In the genomic region with DNA sequence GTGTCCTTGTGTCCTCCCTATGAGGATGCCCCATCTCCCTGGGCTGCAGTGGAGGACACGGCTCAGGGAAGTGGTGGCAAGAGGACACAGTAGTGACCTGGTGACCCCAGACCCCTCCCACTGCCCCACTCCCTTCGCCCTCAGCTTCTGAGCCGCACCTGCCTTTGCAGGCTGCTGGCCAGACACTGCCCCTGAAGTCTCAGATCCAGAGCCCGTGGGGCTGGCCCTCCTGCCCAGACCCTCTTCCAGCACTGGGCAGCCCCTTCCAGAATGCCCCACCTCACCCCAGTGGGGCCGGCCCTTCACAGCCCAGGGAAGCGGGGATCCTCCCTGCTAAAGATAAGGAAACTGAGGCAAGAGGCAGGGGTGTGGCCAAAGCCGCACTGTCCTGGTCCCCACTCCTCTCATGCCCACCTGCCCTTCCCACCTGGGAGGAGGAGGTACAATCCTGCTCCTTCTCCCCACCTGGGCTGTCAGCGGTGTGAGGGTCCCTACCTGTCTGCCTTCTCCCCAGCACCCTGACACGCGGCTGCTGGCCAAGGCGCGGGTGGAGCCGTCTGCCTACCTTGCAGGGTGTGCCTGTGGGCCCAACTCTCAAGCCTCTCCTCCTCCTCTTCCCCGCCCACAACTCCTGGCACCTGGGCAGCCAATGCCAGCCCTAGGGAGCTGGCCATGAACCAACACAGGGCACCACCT, we compare ENCODE assay signal across 21 cellular contexts. TPM values are rescaled to one million over a fixed set of nuclear protein-coding genes. Genes with fewer than 3 reads are reported as not detected.
DNase-seq lines count a peak whose midpoint lies in the region; ATAC-seq, FAIRE-seq and TF ChIP-seq lines count a peak whose summit lies in the region.
"Had no signal": no experiment of that assay in that cellular context is flagged by ENCODE, and none has a peak within 500 bp of the region (broad histone marks: within the 10 kb centered on the region; RNA-seq: fewer than 3 reads in every experiment).

No MANE protein-coding gene starts in this region.

- peaks cover 0 to 20% of the 10 kb centered on the region in 2 experiments for H4K20me1 ChIP-seq in H1 (replicated peaks in 1 of 2; ENCODE audit: control insufficient read depth in 1 of 2, insufficient read depth in 2 of 2, low read length in 2 of 2)

- H2BK12ac ChIP-seq in H1 (ENCODE audit: low read depth, low read length): no peak overlapping the region
- peak overlapping the region; percentile 4 for H2BK12ac ChIP-seq in neuronal stem cell (ENCODE audit: low read length)

- H3K9me3 ChIP-seq in left ventricle myocardium inferior (replicated peaks): no peaks in the 10 kb centered on the region
- no peaks in the 10 kb centered on the region; a peak in 1 of 4 replicates for H3K9me3 ChIP-seq in H1 (ENCODE audit: insufficient read depth in 2 of 2, low read depth in 1 of 2, low read length in 1 of 2)
- peaks cover 0 to 7% of the 10 kb centered on the region in 2 donors for H3K9me3 ChIP-seq in neuronal stem cell (replicated peaks in 1 of 2; ENCODE audit: control insufficient read depth in 2 of 2, insufficient read depth in 1 of 2, low read depth in 1 of 2, low read length in 2 of 2)
- H3K9me3 ChIP-seq: HAP-1 had no signal

- H4K91ac ChIP-seq in H1 (replicated peaks; ENCODE audit: insufficient read length, low read length) (no peak overlapping the region), neuronal stem cell (ENCODE audit: low read depth, low read length, poor library complexity) (peak overlapping the region; percentile 87)

- H3K18ac ChIP-seq in H1 (ENCODE audit: extremely low read depth, low read length): no peak overlapping the region
- H3K18ac ChIP-seq in neuronal stem cell (ENCODE audit: low read length): peak overlapping the region; percentile 33

- H3K27ac ChIP-seq in left ventricle myocardium inferior (replicated peaks) (no peak overlapping the region), H1 (ENCODE audit: low read depth, low read length) (no peak overlapping the region), neuronal stem cell (replicated peaks; ENCODE audit: low read length) (no peak overlapping the region)

- DNase-seq in left ventricle myocardium superior (peak; percentile 19), left ventricle myocardium inferior (no peak), H1 (ENCODE audit: low read depth in 1 of 2, low spot score in 2 of 2) (no peak), neuronal stem cell (ENCODE audit: low spot score) (no peak), NCI-H1417 treated with DMSO at 0.1 percent for 48 hours (lab: John Stamatoyannopoulos, UW) (no peak), C1 segment of cervical spinal cord (lab: John Stamatoyannopoulos, UW) (no peak)
- no peak for DNase-seq in activated CD4-positive, alpha-beta T cell treated with anti-CD3 and anti-CD28 coated beads for 1 hour
- DNase-seq: COR-L47, DMS53, Kasumi-1, NCI-H1417, NCI-H2081, NCI-H226 had no signal

- ATAC-seq in left ventricle myocardium superior (no peak), HG03520 (IDR thresholded peaks at IDR 0.05; ENCODE audit: unreplicated experiment) (no peak)

- H3K79me1 ChIP-seq in H1 (ENCODE audit: low read depth, low read length) (no peaks in the 10 kb centered on the region), neuronal stem cell (ENCODE audit: low read depth, low read length) (no peaks in the 10 kb centered on the region)

- H3K4me1 ChIP-seq in left ventricle myocardium inferior (no peaks in the 10 kb centered on the region), H1 (replicated peaks in 1 of 4; ENCODE audit: control insufficient read depth in 3 of 4, insufficient read depth in 4 of 4, low read length in 3 of 4) (no peaks in the 10 kb centered on the region), neuronal stem cell (ENCODE audit: control insufficient read depth in 2 of 2, insufficient read depth in 1 of 2, low read depth in 1 of 2, low read length in 2 of 2) (no peaks in the 10 kb centered on the region)
- H3K4me1 ChIP-seq: HAP-1 had no signal

- H3K4ac ChIP-seq in H1 (replicated peaks; ENCODE audit: insufficient read length, low read depth, low read length): no peak overlapping the region
- no peak overlapping the region for H3K4ac ChIP-seq in neuronal stem cell (ENCODE audit: low read length)

- H3K79me2 ChIP-seq in H1 (ENCODE audit: control insufficient read depth in 1 of 2, insufficient read depth in 2 of 2, low read length in 2 of 2): no peaks in the 10 kb centered on the region

- H4K5ac ChIP-seq in H1 (ENCODE audit: insufficient read length, low read depth, low read length): no peak overlapping the region

- H2BK15ac ChIP-seq in H1 (ENCODE audit: low read length) (no peak overlapping the region), neuronal stem cell (ENCODE audit: low read length) (peak overlapping the region; percentile 83)

- H2BK5ac ChIP-seq in H1 (ENCODE audit: low read depth, low read length) (no peak overlapping the region), neuronal stem cell (ENCODE audit: low read length) (no peak overlapping the region)

- no peak for TF ChIP-seq RAD21 in H1 (IDR thresholded peaks at IDR 0.05 in 1 of 2, conservative IDR thresholded peaks at IDR 0.05 in 1 of 2; ENCODE audit: low read depth in 2 of 2, low read length in 2 of 2)

- H3K14ac ChIP-seq in H1 (ENCODE audit: insufficient read length) (no peak overlapping the region), neuronal stem cell (ENCODE audit: low read length) (peak overlapping the region; percentile 47)

- POLR2A ChIA-PET in H1 (lab: Charles Lee; ENCODE audit: partially characterized antibody): interaction anchor here (0.8 kb wide), 1 partner anchor 9 kb away, joined by 3 read pairs; no protein-coding TSS in a partner anchor

- H3K9ac ChIP-seq in H1 (replicated peaks in 1 of 4; ENCODE audit: extremely low read depth in 1 of 4, low read depth in 3 of 4, low read length in 3 of 4) (no peak overlapping the region), neuronal stem cell (ENCODE audit: low read depth, low read length, poor library complexity) (no peak overlapping the region)

- no peak overlapping the region for H3K56ac ChIP-seq in H1 (replicated peaks; ENCODE audit: insufficient read length, low read depth, low read length)

- no peak overlapping the region for H2BK20ac ChIP-seq in H1 (ENCODE audit: low read length)

- TF ChIP-seq CTCF in left ventricle myocardium inferior (IDR thresholded peaks at IDR 0.05; ENCODE audit: borderline replicate concordance) (no peak), H1 (IDR thresholded peaks at IDR 0.05; ENCODE audit: control extremely low read depth in 1 of 3, insufficient read depth in 1 of 3, low read depth in 1 of 3, low read length in 3 of 3) (no peak)

- CTCF ChIA-PET in H1 (lab: Charles Lee; ENCODE audit: partially characterized antibody): interaction anchor here (0.7 to 11.5 kb wide), 20 partner anchors 10 to 469 kb away, joined by 3 to 359 read pairs (median 5); a partner anchor contains a TSS

- H3K36me3 ChIP-seq in left ventricle myocardium inferior (no peaks in the 10 kb centered on the region), H1 (ENCODE audit: control insufficient read depth in 2 of 4, insufficient read depth in 4 of 4, low read length in 3 of 4) (no peaks in the 10 kb centered on the region), neuronal stem cell (replicated peaks in 1 of 2; ENCODE audit: control insufficient read depth in 2 of 2, insufficient read depth in 2 of 2, low read length in 2 of 2) (no peaks in the 10 kb centered on the region)
- H3K36me3 ChIP-seq: HAP-1 had no signal

- no peak for FAIRE-seq in H1 (lab: Jason Lieb, UNC)
- FAIRE-seq: A204.1, GM12878, GM18507, RCC 7860 had no signal

- H3K23me2 ChIP-seq in H1 (ENCODE audit: low read depth, low read length): peaks cover 19% of the 10 kb centered on the region; the same call in 1 of the 2 replicates

- H3K27me3 ChIP-seq in left ventricle myocardium inferior (ENCODE audit: low read depth) (peaks cover 25% of the 10 kb centered on the region), H1 (replicated peaks in 1 of 4; ENCODE audit: control insufficient read depth in 3 of 4, extremely low read depth in 1 of 4, insufficient read depth in 3 of 4, low read length in 3 of 4) (peaks cover 0 to 8% (median 0%) of the 10 kb centered on the region in 4 experiments; a peak in 1 of 7 replicates), neuronal stem cell (ENCODE audit: control insufficient read depth in 3 of 3, insufficient read depth in 3 of 3, low read depth in 1 of 3, low read length in 3 of 3) (peaks cover 0 to 4% (median 0%) of the 10 kb centered on the region in 3 experiments)

- no peak overlapping the region for H3K4me2 ChIP-seq in H1 (ENCODE audit: insufficient read depth in 1 of 2, low read depth in 2 of 2, low read length in 2 of 2)
- H3K4me2 ChIP-seq in neuronal stem cell (ENCODE audit: insufficient read depth, low read length, poor library complexity, severe bottlenecking): no peak overlapping the region

- intact Hi-C loops in left ventricle myocardium superior (cut with micrococcal nuclease) (no loop called here), left ventricle myocardium inferior (cut with micrococcal nuclease) (loop anchor here (10.0 kb wide), 1 partner anchor 458 kb away; a partner anchor contains a TSS)

- TF ChIP-seq POLR2A in H1 (IDR thresholded peaks at IDR 0.05; ENCODE audit: control extremely low read depth in 1 of 2, low read depth in 2 of 2, low read length in 2 of 2): no peak

- H2AFZ ChIP-seq in H1 (ENCODE audit: low read length) (no peak overlapping the region), neuronal stem cell (ENCODE audit: low read length) (no peak overlapping the region)

- TF ChIP-seq EP300 in H1 (IDR thresholded peaks at IDR 0.05; ENCODE audit: borderline replicate concordance in 1 of 2, low read depth in 2 of 2, low read length in 2 of 2): no peak

- H4K8ac ChIP-seq in H1 (ENCODE audit: extremely low read depth, insufficient read depth, low read length) (peak overlapping the region; percentile 20), neuronal stem cell (ENCODE audit: low read depth, low read length) (no peak overlapping the region)

- no peak overlapping the region for H3K23ac ChIP-seq in H1 (ENCODE audit: insufficient read length)
- no peak overlapping the region for H3K23ac ChIP-seq in neuronal stem cell (ENCODE audit: low read depth, low read length, poor library complexity)

- H2AK5ac ChIP-seq in H1 (ENCODE audit: low read depth, low read length) (no peak overlapping the region), neuronal stem cell (ENCODE audit: low read depth, low read length) (peak overlapping the region; percentile 63)

- no peak overlapping the region for H2BK120ac ChIP-seq in H1 (replicated peaks; ENCODE audit: low read depth, low read length)
- H2BK120ac ChIP-seq in neuronal stem cell (ENCODE audit: low read depth, low read length): no peak overlapping the region

- H3K4me3 ChIP-seq in left ventricle myocardium inferior (no peak overlapping the region), H1 (ENCODE audit: extremely low read depth in 1 of 4, insufficient read depth in 2 of 4, low read depth in 3 of 4, low read length in 4 of 4) (no peak overlapping the region), neuronal stem cell (ENCODE audit: low read length in 2 of 2) (no peak overlapping the region)
- H3K4me3 ChIP-seq: GM12878, HAP-1 had no signal

- WGBS in H1 (ENCODE audit: extremely low coverage in 1 of 2, insufficient coverage in 1 of 2, insufficient read length in 1 of 2, insufficient replicate concordance in 2 of 2, low coverage in 1 of 2, low lambda C conversion rate in 2 of 2, missing lambda C conversion rate in 1 of 2), 2 experiments: 93% methylated on average over 13 of the region's 14 CpGs; no CpG with 5 or more reads in 1 of the 2 experiments
- WGBS in neuronal stem cell (ENCODE audit: extremely low coverage in 2 of 2, insufficient read length in 2 of 2, insufficient replicate concordance in 1 of 2), 2 donors: no CpG with 5 or more reads among the region's 14 CpGs

RNA-seq across cellular contexts. Expression of a gene that starts 17.3 kb away (rescaled TPM):
- not detected for total RNA-seq in left ventricle myocardium superior
- total RNA-seq in left ventricle myocardium inferior: not detected
- total RNA-seq in H1 (2021; fragmentation: NEBNext Ultra II Directional; extraction: Animal tissue kit (Norgen Biotek cat#: 25700)): 0.11 TPM in 1 of 2 replicates, not detected in the other
- polyA plus RNA-seq in H1 (2011; rRNA removed): 0.02 and 0.05 TPM in 2 replicates
- polyA plus RNA-seq in H1 (2011; cell fraction: cytosol; rRNA removed): 0.04 TPM
- polyA plus RNA-seq in H1 (2011; cell fraction: nucleus; rRNA removed): 0.24 TPM
- 0.04 TPM in 1 of 4 replicates, not detected in the others for polyA plus RNA-seq in H1 (2012, experiment 1 of 2)
- polyA plus RNA-seq in H1 (2012, experiment 2 of 2): not detected
- 0.02 TPM for polyA plus RNA-seq in H1 (2013, experiment 1 of 2)
- 0.02 TPM for polyA plus RNA-seq in H1 (2013, experiment 2 of 2)
- polyA minus RNA-seq in H1 (2011; rRNA and poly(A)+ RNA removed): not detected in 2 replicates
- polyA minus RNA-seq in H1 (2011; cell fraction: cytosol; rRNA and poly(A)+ RNA removed): not detected
- polyA minus RNA-seq in H1 (2011; cell fraction: nucleus; rRNA and poly(A)+ RNA removed): not detected
- 0.01 TPM for polyA plus RNA-seq in neuronal stem cell (2013, experiment 1 of 2)
- 0.01 TPM for polyA plus RNA-seq in neuronal stem cell (2013, experiment 2 of 2)
- total RNA-seq: G401, GM12878 had no signal
- polyA plus RNA-seq: CD14-positive monocyte, GM12878 had no signal

RNA-seq across cellular contexts. Expression of a gene that starts 17.8 kb away (rescaled TPM):
- total RNA-seq in left ventricle myocardium superior: 49.7 TPM
- 41.8 TPM for total RNA-seq in left ventricle myocardium inferior
- 2.0 and 2.4 TPM in 2 replicates for total RNA-seq in H1 (2021; fragmentation: NEBNext Ultra II Directional; extraction: Animal tissue kit (Norgen Biotek cat#: 25700))
- polyA plus RNA-seq in H1 (2011; rRNA removed): 1.9 and 2.4 TPM in 2 replicates
- 1.4 TPM for polyA plus RNA-seq in H1 (2011; cell fraction: cytosol; rRNA removed)
- 2.3 TPM for polyA plus RNA-seq in H1 (2011; cell fraction: nucleus; rRNA removed)
- 1.4 to 2.5 TPM (median 2.0 TPM) in 4 replicates for polyA plus RNA-seq in H1 (2012, experiment 1 of 2)
- polyA plus RNA-seq in H1 (2012, experiment 2 of 2): 2.2 TPM
- polyA plus RNA-seq in H1 (2013, experiment 1 of 2): 2.0 TPM
- polyA plus RNA-seq in H1 (2013, experiment 2 of 2): 2.0 TPM
- 1.3 and 2.8 TPM in 2 replicates for polyA minus RNA-seq in H1 (2011; rRNA and poly(A)+ RNA removed)
- 1.8 TPM for polyA minus RNA-seq in H1 (2011; cell fraction: cytosol; rRNA and poly(A)+ RNA removed)
- 6.1 TPM for polyA minus RNA-seq in H1 (2011; cell fraction: nucleus; rRNA and poly(A)+ RNA removed)
- polyA plus RNA-seq in neuronal stem cell (2013, experiment 1 of 2): 1.2 TPM
- polyA plus RNA-seq in neuronal stem cell (2013, experiment 2 of 2): 1.1 TPM

RNA-seq across cellular contexts. Expression of a gene that starts 26.4 kb away (rescaled TPM):
- total RNA-seq in left ventricle myocardium superior (34.8 TPM), left ventricle myocardium inferior (31.7 TPM)
- 39.3 and 44.3 TPM in 2 replicates for total RNA-seq in H1 (2021; fragmentation: NEBNext Ultra II Directional; extraction: Animal tissue kit (Norgen Biotek cat#: 25700))
- polyA plus RNA-seq in H1 (2011; rRNA removed): 34.0 and 49.6 TPM in 2 replicates
- polyA plus RNA-seq in H1 (2011; cell fraction: cytosol; rRNA removed): 36.2 TPM
- polyA plus RNA-seq in H1 (2011; cell fraction: nucleus; rRNA removed): 40.4 TPM
- 25.9 to 42.8 TPM (median 40.6 TPM) in 4 replicates for polyA plus RNA-seq in H1 (2012, experiment 1 of 2)
- 24.6 TPM for polyA plus RNA-seq in H1 (2012, experiment 2 of 2)
- 53.6 TPM for polyA plus RNA-seq in H1 (2013, experiment 1 of 2)
- 49.6 TPM for polyA plus RNA-seq in H1 (2013, experiment 2 of 2)
- polyA minus RNA-seq in H1 (2011; rRNA and poly(A)+ RNA removed): 16.0 and 16.2 TPM in 2 replicates
- 19.6 TPM for polyA minus RNA-seq in H1 (2011; cell fraction: cytosol; rRNA and poly(A)+ RNA removed)
- polyA minus RNA-seq in H1 (2011; cell fraction: nucleus; rRNA and poly(A)+ RNA removed): 38.7 TPM
- polyA plus RNA-seq in neuronal stem cell (2013, experiment 1 of 2): 50.8 TPM
- 54.1 TPM for polyA plus RNA-seq in neuronal stem cell (2013, experiment 2 of 2)

RNA-seq across cellular contexts. Expression of a gene that starts 49.9 kb away (rescaled TPM):
- total RNA-seq in left ventricle myocardium superior (653 TPM), left ventricle myocardium inferior (412 TPM)
- 238 and 240 TPM in 2 replicates for total RNA-seq in H1 (2021; fragmentation: NEBNext Ultra II Directional; extraction: Animal tissue kit (Norgen Biotek cat#: 25700))
- 309 and 386 TPM in 2 replicates for polyA plus RNA-seq in H1 (2011; rRNA removed)
- 189 TPM for polyA plus RNA-seq in H1 (2011; cell fraction: cytosol; rRNA removed)
- 205 TPM for polyA plus RNA-seq in H1 (2011; cell fraction: nucleus; rRNA removed)
- 237 to 356 TPM (median 324 TPM) in 4 replicates for polyA plus RNA-seq in H1 (2012, experiment 1 of 2)
- polyA plus RNA-seq in H1 (2012, experiment 2 of 2): 408 TPM
- polyA plus RNA-seq in H1 (2013, experiment 1 of 2): 299 TPM
- polyA plus RNA-seq in H1 (2013, experiment 2 of 2): 331 TPM
- polyA minus RNA-seq in H1 (2011; rRNA and poly(A)+ RNA removed): 242 and 320 TPM in 2 replicates
- polyA minus RNA-seq in H1 (2011; cell fraction: cytosol; rRNA and poly(A)+ RNA removed): 169 TPM
- polyA minus RNA-seq in H1 (2011; cell fraction: nucleus; rRNA and poly(A)+ RNA removed): 74.6 TPM
- polyA plus RNA-seq in neuronal stem cell (2013, experiment 1 of 2): 200 TPM
- 195 TPM for polyA plus RNA-seq in neuronal stem cell (2013, experiment 2 of 2)

Comparison
In these comparisons a context has a peak if more than half of its experiments do, and no peak if none do; other contexts are left out.
1. RNA of a gene that starts 17.8 kb away (total RNA-seq): 49.7 TPM in left ventricle myocardium superior (single experiment) and 41.8 TPM in left ventricle myocardium inferior (single experiment); 2.0 to 2.4 TPM in H1; every median in the first group is over 10 times any median in the second.